Comparison of ENCODE assay signal across 19 cellular contexts in genomic region chr4:3800351-3800750, GRCh38. TPM values are rescaled to one million over a fixed set of nuclear protein-coding genes. Genes with fewer than 3 reads are reported as not detected.
"Had no signal": no experiment of that assay in that cellular context is flagged by ENCODE, and none has a peak within 500 bp of the region (broad histone marks: within the 10 kb centered on the region; RNA-seq: fewer than 3 reads in every experiment).

No MANE protein-coding gene starts in this region.

- DNase-seq: cortex of kidney; natural killer cell; occipital lobe; retina; stimulated activated CD4-positive, alpha-beta T cell treated with anti-CD3 and anti-CD28 coated beads, Interleukin-2, amount 100 ng/mL, for 24 hours; stimulated activated CD4-positive, alpha-beta T cell treated with anti-CD3 and anti-CD28 coated beads, Interleukin-4, amount 100 ng/mL, for 24 hours; stimulated activated naive CD4-positive, alpha-beta T cell treated with Interleukin-2 at 50 U/mL for 16 hours; stomach; thyroid gland; trophoblast cell had no signal

- H3K27ac Mint-ChIP-seq: memory B cell; natural killer cell; stimulated activated effector memory CD8-positive, alpha-beta T cell treated with anti-CD3 and anti-CD28 coated beads, Interleukin-12 subunit alpha, Interleukin-12 subunit beta, amount 100 ng/mL, for 72 hours had no signal

- H3K27ac ChIP-seq: left lung, pancreas, stomach, thyroid gland, vagina had no signal

- ATAC-seq: left lung; natural killer cell; pancreas; sciatic nerve; stimulated activated effector memory CD8-positive, alpha-beta T cell treated with anti-CD3 and anti-CD28 coated beads, Interleukin-12 subunit alpha, Interleukin-12 subunit beta, amount 100 ng/mL, for 72 hours had no signal

- H3K4me3 ChIP-seq: left lung, lung, pancreas, smooth muscle cell, stomach, thyroid gland, vagina had no signal

- H3K4me1 Mint-ChIP-seq: memory B cell; natural killer cell; stimulated activated effector memory CD8-positive, alpha-beta T cell treated with anti-CD3 and anti-CD28 coated beads, Interleukin-12 subunit alpha, Interleukin-12 subunit beta, amount 100 ng/mL, for 72 hours had no signal

- H3K36me3 Mint-ChIP-seq: memory B cell; stimulated activated effector memory CD8-positive, alpha-beta T cell treated with anti-CD3 and anti-CD28 coated beads, Interleukin-12 subunit alpha, Interleukin-12 subunit beta, amount 100 ng/mL, for 72 hours had no signal

- H3K4me3 Mint-ChIP-seq: memory B cell; natural killer cell; stimulated activated effector memory CD8-positive, alpha-beta T cell treated with anti-CD3 and anti-CD28 coated beads, Interleukin-12 subunit alpha, Interleukin-12 subunit beta, amount 100 ng/mL, for 72 hours had no signal

- H3K36me3 ChIP-seq: left lung, pancreas, stomach, thyroid gland, vagina had no signal

- H3K27me3 ChIP-seq: pancreas, thyroid gland, vagina had no signal

- H3K9me3 ChIP-seq: pancreas, thyroid gland, vagina had no signal

- H3K4me1 ChIP-seq: left lung, pancreas, stomach, thyroid gland, vagina had no signal

RNA-seq across cellular contexts. Expression of gene ADRA2C, which starts 34.2 kb away (rescaled TPM):
- total RNA-seq: mononuclear cell, natural killer cell had no signal
